1 cellular context compared by ENCODE assay signal in genomic region chr19:435056-435706, GRCh38.
A peak's percentile ranks its signal among the peaks of the same experiment; 100 is the strongest.
TF ChIP-seq lines count a peak whose summit lies in the region.

No MANE protein-coding gene starts in this region.

TF ChIP-seq in K562, 482 proteins besides CTCF, POLR2A, EP300 and RAD21:
- 0 out of 2 replicates have a peak, but pooled peaks have one; percentile 20 for TF ChIP-seq ZFX (CRISPR knock-in tag; IDR thresholded peaks at IDR 0.05)
- no peak for TF ChIP-seq ZNF668 (CRISPR knock-in tag; IDR thresholded peaks at IDR 0.05)
